ENCODE assay signal across 20 cellular contexts in the genomic region with DNA sequence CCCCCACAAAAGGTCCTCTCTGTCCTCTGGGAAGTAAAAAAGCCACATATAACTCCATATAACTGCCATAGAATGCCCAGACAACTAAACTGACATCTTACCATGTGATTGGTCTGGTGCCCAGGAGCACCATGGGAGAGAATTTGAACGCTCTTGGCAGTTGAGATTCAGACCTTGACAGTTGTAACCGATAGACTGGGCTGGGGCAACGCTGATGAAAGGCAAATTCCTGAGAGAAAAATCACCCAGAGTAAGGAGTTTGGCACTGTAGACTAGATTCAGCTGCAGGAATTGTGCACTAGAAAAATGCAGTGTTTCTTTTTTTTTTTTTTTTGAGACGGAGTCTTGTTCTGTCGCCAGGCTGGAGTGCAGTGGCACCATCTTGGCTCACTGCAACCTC.
A peak's percentile ranks its signal among the peaks of the same experiment; 100 is the strongest.
DNase-seq lines count a peak whose midpoint lies in the region; ATAC-seq and TF ChIP-seq lines count a peak whose summit lies in the region.
"Had no signal": no experiment of that assay in that cellular context is flagged by ENCODE, and none has a peak within 500 bp of the region (broad histone marks: within the 10 kb centered on the region; RNA-seq: fewer than 3 reads in every experiment).

No MANE protein-coding gene starts in this region.

- ATAC-seq in RWPE2 (ENCODE audit: low read depth) (0 out of 3 replicates have a peak, but pooled peaks have one; percentile 31), HG02852 (IDR thresholded peaks at IDR 0.05; ENCODE audit: unreplicated experiment) (no peak), upper lobe of left lung (ENCODE audit: low FRiP score in 2 of 2) (no peak)
- ATAC-seq: T-cell had no signal

- no peak overlapping the region for H3K4me3 Mint-ChIP-seq in MCF 10A (ENCODE audit: unreplicated experiment)
- H3K4me3 Mint-ChIP-seq: IgD-negative memory B cell, T-cell had no signal

- H3K9me3 ChIP-seq in mammary epithelial cell (replicated peaks; ENCODE audit: insufficient read depth, low read length), result no peaks in the 10 kb centered on the region
- no peaks in the 10 kb centered on the region for H3K9me3 ChIP-seq in RWPE2 (ENCODE audit: severe bottlenecking)
- no peaks in the 10 kb centered on the region for H3K9me3 ChIP-seq in upper lobe of left lung
- H3K9me3 ChIP-seq: HAP-1 had no signal

- no peak for TF ChIP-seq POLR2A in upper lobe of left lung (IDR thresholded peaks at IDR 0.05)

- DNase-seq in MCF 10A (ENCODE audit: unreplicated experiment) (peak; percentile 20), mammary epithelial cell (no peak), RWPE2 (ENCODE audit: low spot score) (no peak), epithelial cell of esophagus (ENCODE audit: low read depth) (peak; percentile 22), upper lobe of left lung (no peak), NCI-H748 (lab: John Stamatoyannopoulos, UW; ENCODE audit: unreplicated experiment) (no peak)
- DNase-seq: 8988T; GDM1; NCI-H1092; NCI-H146; NCI-H2029; NCI-H2227 treated with DMSO at 0.1 percent for 48 hours; NCI-H510A treated with DMSO at 0.1 percent for 48 hours; NCI-H774; NK-92 treated with Interleukin-12 subunit alpha and Interleukin-12 subunit beta, amount 100 ng/mL, for 24 hours; T-cell had no signal

- TF ChIP-seq CTCF in MCF 10A (IDR thresholded peaks at IDR 0.05; ENCODE audit: unreplicated experiment) (no peak), mammary epithelial cell (conservative IDR thresholded peaks at IDR 0.05 in 1 of 2, IDR thresholded peaks at IDR 0.05 in 1 of 2; ENCODE audit: extremely low read depth in 1 of 2, insufficient read depth in 1 of 2, low read depth in 1 of 2, low read length in 2 of 2) (no peak), RWPE2 (IDR thresholded peaks at IDR 0.05; ENCODE audit: poor library complexity, severe bottlenecking) (no peak), epithelial cell of esophagus (IDR thresholded peaks at IDR 0.05; ENCODE audit: insufficient read depth, low read depth, low read length, missing control alignments) (no peak), upper lobe of left lung (IDR thresholded peaks at IDR 0.05) (no peak)

- H3K27ac ChIP-seq in mammary epithelial cell (ENCODE audit: insufficient read depth, low read depth, low read length) (no peak overlapping the region), RWPE2 (ENCODE audit: poor library complexity, severe bottlenecking) (no peak overlapping the region), upper lobe of left lung (no peak overlapping the region)
- H3K27ac ChIP-seq: C4-2B had no signal

- dilution Hi-C loops in mammary epithelial cell (cut with HindIII; ENCODE audit: low sequenced_read_pairs), result no loop called here

- H3K36me3 Mint-ChIP-seq in MCF 10A (ENCODE audit: insufficient read depth, unreplicated experiment), result no peaks in the 10 kb centered on the region
- H3K36me3 Mint-ChIP-seq: IgD-negative memory B cell, T-cell had no signal

- H3K4me3 ChIP-seq in mammary epithelial cell (replicated peaks in 1 of 3; ENCODE audit: insufficient read depth in 1 of 3, low read depth in 2 of 3, low read length in 3 of 3), result no peak overlapping the region
- no peak overlapping the region for H3K4me3 ChIP-seq in RWPE2 (ENCODE audit: severe bottlenecking)
- no peak overlapping the region for H3K4me3 ChIP-seq in epithelial cell of esophagus (ENCODE audit: low read length)
- H3K4me3 ChIP-seq in upper lobe of left lung, result no peak overlapping the region
- H3K4me3 ChIP-seq: HAP-1 had no signal

- H3K9me3 Mint-ChIP-seq in MCF 10A (ENCODE audit: unreplicated experiment), result peaks cover 8% of the 10 kb centered on the region
- H3K9me3 Mint-ChIP-seq: T-cell had no signal

- no peak overlapping the region for H2AFZ ChIP-seq in mammary epithelial cell (ENCODE audit: low read depth, low read length)

- POLR2A ChIA-PET in MCF 10A (lab: Yijun Ruan, JAX), result interaction anchor here (0.7 kb wide), 1 partner anchor 203 kb away, joined by 3 read pairs; no protein-coding TSS in a partner anchor

- no peaks in the 10 kb centered on the region for H4K20me1 ChIP-seq in mammary epithelial cell (ENCODE audit: insufficient read depth, low read length)

- no peak overlapping the region for H3K4me2 ChIP-seq in mammary epithelial cell (ENCODE audit: insufficient read depth, low read depth, low read length)

- H3K4me1 ChIP-seq in mammary epithelial cell (ENCODE audit: insufficient read depth, low read length) (no peaks in the 10 kb centered on the region), RWPE2 (ENCODE audit: insufficient read depth, poor library complexity, severe bottlenecking) (no peaks in the 10 kb centered on the region), upper lobe of left lung (no peaks in the 10 kb centered on the region)

- H3K27ac Mint-ChIP-seq in MCF 10A (ENCODE audit: low read depth, unreplicated experiment), result no peak overlapping the region
- H3K27ac Mint-ChIP-seq: T-cell had no signal

- H3K27me3 ChIP-seq in mammary epithelial cell (ENCODE audit: insufficient read depth, low read length) (no peaks in the 10 kb centered on the region), RWPE2 (ENCODE audit: insufficient read depth, poor library complexity, severe bottlenecking) (no peaks in the 10 kb centered on the region), upper lobe of left lung (no peaks in the 10 kb centered on the region)

- no peaks in the 10 kb centered on the region for H3K79me2 ChIP-seq in mammary epithelial cell (ENCODE audit: insufficient read depth, low read length)

- TF ChIP-seq EP300 in upper lobe of left lung (IDR thresholded peaks at IDR 0.05), result no peak

- BruUV-seq in MCF 10A (replicated peaks; lab: Mats Ljungman, UMichigan), result no TSS peak
- BruUV-seq in mammary epithelial cell (replicated peaks; lab: Mats Ljungman, UMichigan), result no TSS peak

- WGBS in mammary epithelial cell (ENCODE audit: low coverage, missing lambda C conversion rate), result 75% methylated on average over 5 of the region's 5 CpGs
- WGBS in upper lobe of left lung, 2 donors, result 84 to 92% methylated on average over 5 of the region's 5 CpGs

- intact Hi-C loops in MCF 10A (cut with micrococcal nuclease), result no loop called here
- intact Hi-C loops in mammary epithelial cell (cut with micrococcal nuclease), result no loop called here

- H3K4me1 Mint-ChIP-seq in MCF 10A (ENCODE audit: insufficient read depth, unreplicated experiment), result peaks cover 5% of the 10 kb centered on the region
- H3K4me1 Mint-ChIP-seq: T-cell had no signal

- H3K36me3 ChIP-seq in mammary epithelial cell (ENCODE audit: insufficient read depth, low read length) (no peaks in the 10 kb centered on the region), RWPE2 (ENCODE audit: low read depth) (no peaks in the 10 kb centered on the region), upper lobe of left lung (no peaks in the 10 kb centered on the region)
- H3K36me3 ChIP-seq: HAP-1 had no signal

- CTCF ChIA-PET in MCF 10A (lab: Yijun Ruan, JAX) (interaction anchor here (0.6 to 1.1 kb wide), 3 partner anchors 236 to 1014 kb away, joined by 3 read pairs; no protein-coding TSS in a partner anchor), mammary epithelial cell (lab: Charles Lee; ENCODE audit: low non-redundant PET) (no interaction called here)

- H3K27me3 Mint-ChIP-seq in MCF 10A (ENCODE audit: insufficient read depth, unreplicated experiment), result no peaks in the 10 kb centered on the region
- H3K27me3 Mint-ChIP-seq: IgD-negative memory B cell, T-cell had no signal

- in situ Hi-C loops in mammary epithelial cell (cut with MboI; ENCODE audit: low sequenced_read_pairs in 2 of 2), result loop anchor here (10.0 to 25.0 kb wide), 2 partner anchors 303 to 735 kb away; no protein-coding TSS in a partner anchor

- no peak overlapping the region for H3K9ac ChIP-seq in mammary epithelial cell (ENCODE audit: insufficient read depth, low read length)

Comparison
In these comparisons a context has a peak if more than half of its experiments do, and no peak if none do; other contexts are left out.
1. DNase-seq: peak in MCF 10A (single experiment) and epithelial cell of esophagus (single experiment); none in mammary epithelial cell (single experiment), RWPE2 (single experiment), upper lobe of left lung (0 of 2) and NCI-H748 (single experiment).